ENCODE assay signal across 16 cellular contexts in the genomic region with DNA sequence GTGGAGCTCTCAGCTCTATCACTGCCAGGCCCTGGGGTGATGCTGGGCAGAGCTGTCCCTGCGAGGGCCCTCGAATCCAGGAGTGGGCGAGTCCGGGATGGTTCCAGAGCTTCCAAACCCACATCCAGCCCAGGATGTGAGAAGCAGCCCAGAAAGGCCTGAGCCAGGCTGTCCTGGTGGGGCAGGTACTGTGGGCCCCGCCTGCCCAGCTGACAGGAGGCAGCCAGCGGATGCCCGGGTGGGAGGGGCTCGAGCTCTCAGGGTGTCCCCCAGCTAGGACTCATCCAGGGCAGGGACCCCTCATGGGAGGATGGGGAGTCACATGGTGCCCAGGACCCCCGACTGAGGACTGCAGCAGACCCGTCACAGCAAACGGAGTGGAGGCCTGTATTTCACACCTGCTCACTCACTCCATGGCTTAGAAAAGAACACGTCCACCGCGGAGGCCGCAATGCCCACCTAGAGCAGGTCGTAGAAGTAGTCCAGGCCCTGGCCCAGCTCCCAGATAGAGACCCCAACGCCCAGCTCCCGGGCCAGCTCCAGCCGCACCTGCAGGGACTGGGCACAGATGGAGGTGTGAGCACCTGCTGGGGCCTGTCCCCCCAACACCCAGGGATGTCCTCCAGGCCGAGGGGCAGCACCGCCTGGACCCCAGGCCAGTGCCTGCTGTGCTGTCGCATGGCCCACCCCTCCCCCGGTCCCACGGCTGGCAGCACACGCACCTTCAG. TPM values are rescaled to one million over a fixed set of nuclear protein-coding genes. Genes with fewer than 3 reads are reported as not detected.
DNase-seq lines count a peak whose midpoint lies in the region; ATAC-seq, FAIRE-seq and TF ChIP-seq lines count a peak whose summit lies in the region.
"Had no signal": no experiment of that assay in that cellular context is flagged by ENCODE, and none has a peak within 500 bp of the region (broad histone marks: within the 10 kb centered on the region; RNA-seq: fewer than 3 reads in every experiment).

No MANE protein-coding gene starts in this region.

- no TSS peak for BruUV-seq in PC-3 (replicated peaks; lab: Mats Ljungman, UMichigan)

- H3K9ac ChIP-seq in PC-3 (ENCODE audit: low read length) (no peak overlapping the region), H1 (replicated peaks in 1 of 4; ENCODE audit: extremely low read depth in 1 of 4, low read depth in 3 of 4, low read length in 3 of 4) (no peak overlapping the region)
- H3K9ac ChIP-seq: SK-N-SH had no signal

- intact Hi-C loops in PC-3 (cut with micrococcal nuclease) (no loop called here), lower leg skin (cut with DNase I; ENCODE audit: low total_unique reads) (no loop called here)

- H3K27ac ChIP-seq in PC-3 (ENCODE audit: low read length): no peak overlapping the region
- H3K27ac ChIP-seq in H1 (ENCODE audit: low read depth, low read length): no peak overlapping the region

- H3K23me2 ChIP-seq in H1 (ENCODE audit: low read depth, low read length): no peaks in the 10 kb centered on the region

- TF ChIP-seq POLR2A in H1 (IDR thresholded peaks at IDR 0.05; ENCODE audit: control extremely low read depth in 1 of 2, low read depth in 2 of 2, low read length in 2 of 2) (no peak), lower leg skin (IDR thresholded peaks at IDR 0.05) (no peak)

- ATAC-seq in PC-3 (0 out of 2 replicates have a peak, but pooled peaks have one; percentile 4), GM18867 (IDR thresholded peaks at IDR 0.05; ENCODE audit: unreplicated experiment) (no peak)

- CTCF ChIA-PET in PC-3 (lab: Charles Lee) (interaction anchor here (0.6 to 0.7 kb wide), 2 partner anchors 182 to 419 kb away, joined by 3 to 5 read pairs; no protein-coding TSS in a partner anchor), H1 (lab: Charles Lee; ENCODE audit: partially characterized antibody) (interaction anchor here (1.0 to 6.3 kb wide), 14 partner anchors 9 to 182 kb away, joined by 3 to 35 read pairs (median 5); no protein-coding TSS in a partner anchor)

- no peak overlapping the region for H4K5ac ChIP-seq in H1 (ENCODE audit: insufficient read length, low read depth, low read length)

- no peak overlapping the region for H2BK15ac ChIP-seq in H1 (ENCODE audit: low read length)

- H3K4me3 ChIP-seq in PC-3 (ENCODE audit: low read length) (no peak overlapping the region), H1 (ENCODE audit: extremely low read depth in 1 of 4, insufficient read depth in 2 of 4, low read depth in 3 of 4, low read length in 4 of 4) (no peak overlapping the region), lower leg skin (ENCODE audit: low read depth, poor library complexity, severe bottlenecking) (no peak overlapping the region)
- H3K4me3 ChIP-seq: HAP-1 had no signal

- POLR2A ChIA-PET in PC-3 (lab: Charles Lee; ENCODE audit: unreplicated experiment) (no interaction called here), H1 (lab: Charles Lee; ENCODE audit: partially characterized antibody) (interaction anchor here (0.8 to 4.8 kb wide), 4 partner anchors 10 to 18 kb away, joined by 3 to 24 read pairs (median 4); no protein-coding TSS in a partner anchor)

- no peaks in the 10 kb centered on the region for H3K79me2 ChIP-seq in PC-3 (ENCODE audit: low read length)
- no peaks in the 10 kb centered on the region for H3K79me2 ChIP-seq in H1 (ENCODE audit: control insufficient read depth in 1 of 2, insufficient read depth in 2 of 2, low read length in 2 of 2)

- no peak overlapping the region for H2BK20ac ChIP-seq in H1 (ENCODE audit: low read length)

- H3K14ac ChIP-seq in H1 (ENCODE audit: insufficient read length): no peak overlapping the region

- peak overlapping the region; percentile 13 for H3K18ac ChIP-seq in H1 (ENCODE audit: extremely low read depth, low read length)

- H4K8ac ChIP-seq in H1 (ENCODE audit: extremely low read depth, insufficient read depth, low read length): peak overlapping the region; percentile 48; the same call in 1 of the 2 replicates

- H3K36me3 ChIP-seq in PC-3 (ENCODE audit: low read depth, low read length) (no peaks in the 10 kb centered on the region), H1 (ENCODE audit: control insufficient read depth in 2 of 4, insufficient read depth in 4 of 4, low read length in 3 of 4) (peaks cover 0 to 4% (median 0%) of the 10 kb centered on the region in 4 experiments; a peak in 3 of 8 replicates)
- H3K36me3 ChIP-seq: BE2C had no signal

- no peaks in the 10 kb centered on the region for H3K9me3 ChIP-seq in PC-3 (ENCODE audit: low read length)
- no peaks in the 10 kb centered on the region for H3K9me3 ChIP-seq in H1 (ENCODE audit: insufficient read depth in 2 of 2, low read depth in 1 of 2, low read length in 1 of 2)
- H3K9me3 ChIP-seq: BE2C, HAP-1, SK-N-SH had no signal

- no peaks in the 10 kb centered on the region for H3K9me2 ChIP-seq in PC-3 (replicated peaks; ENCODE audit: low read length)
- H3K9me2 ChIP-seq: SK-N-SH had no signal

- H4K91ac ChIP-seq in H1 (replicated peaks; ENCODE audit: insufficient read length, low read length): no peak overlapping the region

- H3F3A ChIP-seq in PC-3 (ENCODE audit: low read length, unreplicated experiment): no peaks in the 10 kb centered on the region

- no peak overlapping the region for H3K56ac ChIP-seq in H1 (replicated peaks; ENCODE audit: insufficient read length, low read depth, low read length)

- FAIRE-seq in H1 (lab: Jason Lieb, UNC): no peak

- H3K4me1 ChIP-seq in PC-3 (ENCODE audit: insufficient read depth, low read length) (no peaks in the 10 kb centered on the region), H1 (replicated peaks in 1 of 4; ENCODE audit: control insufficient read depth in 3 of 4, insufficient read depth in 4 of 4, low read length in 3 of 4) (peaks cover 0 to 11% (median 7%) of the 10 kb centered on the region in 4 experiments; a peak in 5 of 7 replicates)
- H3K4me1 ChIP-seq: BE2C, HAP-1 had no signal

- H3K4ac ChIP-seq in H1 (replicated peaks; ENCODE audit: insufficient read length, low read depth, low read length): no peak overlapping the region

- 90% methylated on average over 24 of the region's 25 CpGs; no CpG with 5 or more reads in 1 of the 2 experiments for WGBS in H1 (ENCODE audit: extremely low coverage in 1 of 2, insufficient coverage in 1 of 2, insufficient read length in 1 of 2, insufficient replicate concordance in 2 of 2, low coverage in 1 of 2, low lambda C conversion rate in 2 of 2, missing lambda C conversion rate in 1 of 2), 2 experiments
- WGBS in lower leg skin, 2 donors: 81 to 84% methylated on average over 9 to 22 of the region's 25 CpGs

- H2BK5ac ChIP-seq in H1 (ENCODE audit: low read depth, low read length): no peak overlapping the region

- TF ChIP-seq CTCF in PC-3 (conservative IDR thresholded peaks at IDR 0.05; ENCODE audit: low read depth, low read length) (no peak), H1 (IDR thresholded peaks at IDR 0.05; ENCODE audit: control extremely low read depth in 1 of 3, insufficient read depth in 1 of 3, low read depth in 1 of 3, low read length in 3 of 3) (no peak), lower leg skin (IDR thresholded peaks at IDR 0.05) (no peak)

- no peak overlapping the region for H2BK120ac ChIP-seq in H1 (replicated peaks; ENCODE audit: low read depth, low read length)

- no peak overlapping the region for H3K4me2 ChIP-seq in PC-3 (ENCODE audit: low read length)
- no peak overlapping the region; a peak in 1 of 4 replicates for H3K4me2 ChIP-seq in H1 (ENCODE audit: insufficient read depth in 1 of 2, low read depth in 2 of 2, low read length in 2 of 2)
- H3K4me2 ChIP-seq: SK-N-SH had no signal

- H2BK12ac ChIP-seq in H1 (ENCODE audit: low read depth, low read length): no peak overlapping the region; the same call in 1 of the 2 replicates

- no peaks in the 10 kb centered on the region for H3K27me3 ChIP-seq in PC-3 (ENCODE audit: low read length)
- no peaks in the 10 kb centered on the region for H3K27me3 ChIP-seq in H1 (replicated peaks in 1 of 4; ENCODE audit: control insufficient read depth in 3 of 4, extremely low read depth in 1 of 4, insufficient read depth in 3 of 4, low read length in 3 of 4)
- H3K27me3 ChIP-seq: BE2C had no signal

- H4K20me1 ChIP-seq in PC-3 (ENCODE audit: low read length): no peaks in the 10 kb centered on the region
- H4K20me1 ChIP-seq in H1 (replicated peaks in 1 of 2; ENCODE audit: control insufficient read depth in 1 of 2, insufficient read depth in 2 of 2, low read length in 2 of 2): peaks cover 13 to 36% of the 10 kb centered on the region in 2 experiments

- no peak overlapping the region for H2AFZ ChIP-seq in PC-3 (ENCODE audit: low read length)
- no peak overlapping the region for H2AFZ ChIP-seq in H1 (ENCODE audit: low read length)

- H3K79me1 ChIP-seq in H1 (ENCODE audit: low read depth, low read length): no peaks in the 10 kb centered on the region

- no peak for DNase-seq in PC-3
- no peak for DNase-seq in H1 (ENCODE audit: low read depth in 1 of 2, low spot score in 2 of 2)
- peak; percentile 48 for DNase-seq in retina
- DNase-seq in lower leg skin (ENCODE audit: low spot score in 2 of 2): no peak
- DNase-seq in DMS53 treated with DMSO at 0.1 percent for 48 hours (lab: John Stamatoyannopoulos, UW; ENCODE audit: unreplicated experiment): no peak
- DNase-seq: BE2C, DMS79, NCI-H1694 treated with DMSO at 0.1 percent for 48 hours, NCI-H2081 treated with DMSO at 0.1 percent for 48 hours, NCI-H2171 treated with DMSO at 0.1 percent for 48 hours, NCI-H446, NCI-H526, SIG-M5 had no signal

- no peak overlapping the region for H2AK5ac ChIP-seq in H1 (ENCODE audit: low read depth, low read length)

- TF ChIP-seq RAD21 in H1 (IDR thresholded peaks at IDR 0.05 in 1 of 2, conservative IDR thresholded peaks at IDR 0.05 in 1 of 2; ENCODE audit: low read depth in 2 of 2, low read length in 2 of 2): no peak

- H3K23ac ChIP-seq in H1 (ENCODE audit: insufficient read length): no peak overlapping the region

- TF ChIP-seq EP300 in H1 (IDR thresholded peaks at IDR 0.05; ENCODE audit: borderline replicate concordance in 1 of 2, low read depth in 2 of 2, low read length in 2 of 2): no peak

RNA-seq across cellular contexts. Expression of a gene that starts 26.9 kb away (rescaled TPM):
- total RNA-seq in PC-3 (2014; rRNA removed): 121 and 138 TPM in 2 replicates
- 74.1 and 75.8 TPM in 2 replicates for total RNA-seq in H1 (2021; fragmentation: NEBNext Ultra II Directional; extraction: Animal tissue kit (Norgen Biotek cat#: 25700))
- 145 and 217 TPM in 2 replicates for polyA plus RNA-seq in H1 (2011; rRNA removed)
- 167 TPM for polyA plus RNA-seq in H1 (2011; cell fraction: cytosol; rRNA removed)
- polyA plus RNA-seq in H1 (2011; cell fraction: nucleus; rRNA removed): 298 TPM
- polyA plus RNA-seq in H1 (2012, experiment 1 of 2): 43.0 to 90.8 TPM (median 85.3 TPM) in 4 replicates
- polyA plus RNA-seq in H1 (2012, experiment 2 of 2): 79.3 TPM
- 88.9 TPM for polyA plus RNA-seq in H1 (2013, experiment 1 of 2)
- 84.1 TPM for polyA plus RNA-seq in H1 (2013, experiment 2 of 2)
- 55.7 and 63.0 TPM in 2 replicates for polyA minus RNA-seq in H1 (2011; rRNA and poly(A)+ RNA removed)
- polyA minus RNA-seq in H1 (2011; cell fraction: cytosol; rRNA and poly(A)+ RNA removed): 58.9 TPM
- 56.8 TPM for polyA minus RNA-seq in H1 (2011; cell fraction: nucleus; rRNA and poly(A)+ RNA removed)
- total RNA-seq in lower leg skin: 10 to 100 TPM; 57.3 to 88.3 (median 70.7) TPM

RNA-seq across cellular contexts. Expression of a gene that starts 27.2 kb away (rescaled TPM):
- total RNA-seq in PC-3 (2014; rRNA removed) (661 and 1,148 TPM in 2 replicates), lower leg skin (10 to 100 TPM; 39.1 to 61.2 (median 51.4) TPM)
- 151 and 167 TPM in 2 replicates for total RNA-seq in H1 (2021; fragmentation: NEBNext Ultra II Directional; extraction: Animal tissue kit (Norgen Biotek cat#: 25700))
- 140 and 142 TPM in 2 replicates for polyA plus RNA-seq in H1 (2011; rRNA removed)
- polyA plus RNA-seq in H1 (2011; cell fraction: cytosol; rRNA removed): 136 TPM
- polyA plus RNA-seq in H1 (2011; cell fraction: nucleus; rRNA removed): 416 TPM
- polyA plus RNA-seq in H1 (2012, experiment 1 of 2): 193 to 318 TPM (median 295 TPM) in 4 replicates
- 68.0 TPM for polyA plus RNA-seq in H1 (2012, experiment 2 of 2)
- polyA plus RNA-seq in H1 (2013, experiment 1 of 2): 240 TPM
- 247 TPM for polyA plus RNA-seq in H1 (2013, experiment 2 of 2)
- 72.5 and 95.8 TPM in 2 replicates for polyA minus RNA-seq in H1 (2011; rRNA and poly(A)+ RNA removed)
- 138 TPM for polyA minus RNA-seq in H1 (2011; cell fraction: cytosol; rRNA and poly(A)+ RNA removed)
- 79.6 TPM for polyA minus RNA-seq in H1 (2011; cell fraction: nucleus; rRNA and poly(A)+ RNA removed)

RNA-seq across cellular contexts. Expression of a gene that starts 36.8 kb away (rescaled TPM):
- total RNA-seq in PC-3 (2014; rRNA removed): 469 and 490 TPM in 2 replicates
- total RNA-seq in H1 (2021; fragmentation: NEBNext Ultra II Directional; extraction: Animal tissue kit (Norgen Biotek cat#: 25700)): 93.4 and 101 TPM in 2 replicates
- polyA plus RNA-seq in H1 (2011; rRNA removed): 212 and 257 TPM in 2 replicates
- 196 TPM for polyA plus RNA-seq in H1 (2011; cell fraction: cytosol; rRNA removed)
- 315 TPM for polyA plus RNA-seq in H1 (2011; cell fraction: nucleus; rRNA removed)
- 85.6 to 141 TPM (median 135 TPM) in 4 replicates for polyA plus RNA-seq in H1 (2012, experiment 1 of 2)
- polyA plus RNA-seq in H1 (2012, experiment 2 of 2): 137 TPM
- 105 TPM for polyA plus RNA-seq in H1 (2013, experiment 1 of 2)
- 114 TPM for polyA plus RNA-seq in H1 (2013, experiment 2 of 2)
- 117 and 123 TPM in 2 replicates for polyA minus RNA-seq in H1 (2011; rRNA and poly(A)+ RNA removed)
- 66.3 TPM for polyA minus RNA-seq in H1 (2011; cell fraction: cytosol; rRNA and poly(A)+ RNA removed)
- polyA minus RNA-seq in H1 (2011; cell fraction: nucleus; rRNA and poly(A)+ RNA removed): 80.7 TPM
- 100 to 1,000 TPM; 124 to 186 (median 157) TPM for total RNA-seq in lower leg skin

RNA-seq across cellular contexts. Expression of a gene that starts 41.0 kb away (rescaled TPM):
- total RNA-seq in PC-3 (2014; rRNA removed) (70.2 and 116 TPM in 2 replicates), lower leg skin (10 to 100 TPM; 35.5 to 59.4 (median 50.7) TPM)
- total RNA-seq in H1 (2021; fragmentation: NEBNext Ultra II Directional; extraction: Animal tissue kit (Norgen Biotek cat#: 25700)): 78.9 and 81.2 TPM in 2 replicates
- 88.5 and 114 TPM in 2 replicates for polyA plus RNA-seq in H1 (2011; rRNA removed)
- 102 TPM for polyA plus RNA-seq in H1 (2011; cell fraction: cytosol; rRNA removed)
- polyA plus RNA-seq in H1 (2011; cell fraction: nucleus; rRNA removed): 115 TPM
- polyA plus RNA-seq in H1 (2012, experiment 1 of 2): 55.8 to 87.0 TPM (median 82.0 TPM) in 4 replicates
- 82.1 TPM for polyA plus RNA-seq in H1 (2012, experiment 2 of 2)
- polyA plus RNA-seq in H1 (2013, experiment 1 of 2): 76.3 TPM
- 80.1 TPM for polyA plus RNA-seq in H1 (2013, experiment 2 of 2)
- polyA minus RNA-seq in H1 (2011; rRNA and poly(A)+ RNA removed): 59.6 and 70.2 TPM in 2 replicates
- 49.1 TPM for polyA minus RNA-seq in H1 (2011; cell fraction: cytosol; rRNA and poly(A)+ RNA removed)
- polyA minus RNA-seq in H1 (2011; cell fraction: nucleus; rRNA and poly(A)+ RNA removed): 52.7 TPM

RNA-seq across cellular contexts. Expression of a gene that starts 41.8 kb away (rescaled TPM):
- total RNA-seq in PC-3 (2014; rRNA removed) (10.6 and 19.8 TPM in 2 replicates), lower leg skin (10 to 100 TPM; 14.5 to 47.9 (median 32.3) TPM)
- 26.4 and 29.3 TPM in 2 replicates for total RNA-seq in H1 (2021; fragmentation: NEBNext Ultra II Directional; extraction: Animal tissue kit (Norgen Biotek cat#: 25700))
- polyA plus RNA-seq in H1 (2011; rRNA removed): 18.2 and 34.9 TPM in 2 replicates
- polyA plus RNA-seq in H1 (2011; cell fraction: cytosol; rRNA removed): 27.3 TPM
- polyA plus RNA-seq in H1 (2011; cell fraction: nucleus; rRNA removed): 119 TPM
- polyA plus RNA-seq in H1 (2012, experiment 1 of 2): 11.5 to 25.5 TPM (median 19.6 TPM) in 4 replicates
- 13.0 TPM for polyA plus RNA-seq in H1 (2012, experiment 2 of 2)
- 19.0 TPM for polyA plus RNA-seq in H1 (2013, experiment 1 of 2)
- polyA plus RNA-seq in H1 (2013, experiment 2 of 2): 17.3 TPM
- polyA minus RNA-seq in H1 (2011; rRNA and poly(A)+ RNA removed): 2.3 and 2.9 TPM in 2 replicates
- 10.1 TPM for polyA minus RNA-seq in H1 (2011; cell fraction: cytosol; rRNA and poly(A)+ RNA removed)
- 19.8 TPM for polyA minus RNA-seq in H1 (2011; cell fraction: nucleus; rRNA and poly(A)+ RNA removed)
